18 cellular contexts compared by ENCODE assay signal in genomic region chr16:50474138-50474537, GRCh38.
DNase-seq lines count a peak whose midpoint lies in the region; ATAC-seq, FAIRE-seq and TF ChIP-seq lines count a peak whose summit lies in the region.
"Had no signal": no experiment of that assay in that cellular context is flagged by ENCODE, and none has a peak within 500 bp of the region (broad histone marks: within the 10 kb centered on the region; RNA-seq: fewer than 3 reads in every experiment).

No MANE protein-coding gene starts in this region.

- RAD21 ChIA-PET in GM12878 (lab: Charles Lee; ENCODE audit: unreplicated experiment) = no interaction called here

- CTCF ChIA-PET in GM12878 (lab: Yijun Ruan, JAX) = no interaction called here

- H3K79me2 ChIP-seq in Karpas-422 (ENCODE audit: low read length) (no peaks in the 10 kb centered on the region), GM12878 (ENCODE audit: control insufficient read depth, insufficient read depth, low read length) (no peaks in the 10 kb centered on the region)

- H2AFZ ChIP-seq in Karpas-422 (ENCODE audit: low read length) (no peak overlapping the region), GM12878 (ENCODE audit: control insufficient read depth, low read depth, low read length) (peak overlapping the region; percentile 58; the same call in 1 of the 2 replicates)

- 19% methylated on average over 2 of the region's 2 CpGs for WGBS in GM12878 (ENCODE audit: insufficient coverage, insufficient replicate concordance, low lambda C conversion rate, missing lambda C conversion rate)

- H3K9me2 ChIP-seq in Karpas-422 (replicated peaks; ENCODE audit: insufficient read depth, low read length) = no peaks in the 10 kb centered on the region

- H3K9me3 Mint-ChIP-seq in activated naive CD4-positive, alpha-beta T cell treated with anti-CD3 and anti-CD28 coated beads, Interleukin-2, amount 50 U/mL, for 24 hours = no peaks in the 10 kb centered on the region
- no peaks in the 10 kb centered on the region for H3K9me3 Mint-ChIP-seq in stimulated activated naive CD8-positive, alpha-beta T cell treated with anti-CD3 and anti-CD28 coated beads, Interleukin-15, amount 100 ng/mL, for 72 hours
- H3K9me3 Mint-ChIP-seq: activated B cell treated with CpG ODN at 0.5 μM for 24 hours; HFFc6; stimulated activated memory B cell treated with anti-CD40 and anti-IgM and Interleukin-4, amounts not matched to agents 10 μg/mL and 1 μg/mL and 100 μg/mL, for 72 hours had no signal

- H3K9me3 ChIP-seq in Karpas-422 (ENCODE audit: low read length) (no peaks in the 10 kb centered on the region), GM12878 (replicated peaks; ENCODE audit: control insufficient read depth, insufficient read depth, low read length) (no peaks in the 10 kb centered on the region)
- H3K9me3 ChIP-seq: esophagus muscularis mucosa, neutrophil, right lobe of liver had no signal

- intact Hi-C loops in GM12878 (cut with micrococcal nuclease; ENCODE audit: unreplicated experiment) = no loop called here

- H3K4me3 ChIP-seq in Karpas-422 (ENCODE audit: low read length) (no peak overlapping the region), GM12878 (no peak overlapping the region)
- H3K4me3 ChIP-seq: esophagus muscularis mucosa, heart left ventricle, K562, right lobe of liver had no signal

- H3K4me3 Mint-ChIP-seq in activated naive CD4-positive, alpha-beta T cell treated with anti-CD3 and anti-CD28 coated beads, Interleukin-2, amount 50 U/mL, for 24 hours = no peak overlapping the region
- no peak overlapping the region for H3K4me3 Mint-ChIP-seq in stimulated activated naive CD8-positive, alpha-beta T cell treated with anti-CD3 and anti-CD28 coated beads, Interleukin-15, amount 100 ng/mL, for 72 hours
- H3K4me3 Mint-ChIP-seq: activated B cell treated with CpG ODN at 0.5 μM for 24 hours; HFFc6; stimulated activated memory B cell treated with anti-CD40 and anti-IgM and Interleukin-4, amounts not matched to agents 10 μg/mL and 1 μg/mL and 100 μg/mL, for 72 hours had no signal

- H3K4me2 ChIP-seq in Karpas-422 (ENCODE audit: low read depth, low read length, poor library complexity, severe bottlenecking) (no peak overlapping the region), GM12878 (ENCODE audit: control insufficient read depth, insufficient read depth) (no peak overlapping the region)

- H3K36me3 ChIP-seq in Karpas-422 (ENCODE audit: insufficient read depth, low read length) (no peaks in the 10 kb centered on the region), GM12878 (ENCODE audit: control insufficient read depth in 2 of 2, insufficient read depth in 2 of 2, low read length in 1 of 2) (no peaks in the 10 kb centered on the region)
- H3K36me3 ChIP-seq: esophagus muscularis mucosa, heart left ventricle, neutrophil, right lobe of liver had no signal

- in situ Hi-C loops in GM12878 (cut with MboI) = no loop called here

- BruUV-seq in GM12878 (replicated peaks; lab: Mats Ljungman, UMichigan) = no TSS peak

- H3K27me3 ChIP-seq in Karpas-422 (ENCODE audit: low read length) (no peaks in the 10 kb centered on the region), GM12878 (replicated peaks in 1 of 2; ENCODE audit: control insufficient read depth in 2 of 2, insufficient read depth in 2 of 2, low read length in 1 of 2) (no peaks in the 10 kb centered on the region; a peak in 1 of 4 replicates)
- H3K27me3 ChIP-seq: esophagus muscularis mucosa, right lobe of liver had no signal

- peak overlapping the region; percentile 42 for H3K27ac Mint-ChIP-seq in activated naive CD4-positive, alpha-beta T cell treated with anti-CD3 and anti-CD28 coated beads, Interleukin-2, amount 50 U/mL, for 24 hours
- peak overlapping the region in 1 of 2 donors; percentile 23 for H3K27ac Mint-ChIP-seq in stimulated activated naive CD8-positive, alpha-beta T cell treated with anti-CD3 and anti-CD28 coated beads, Interleukin-15, amount 100 ng/mL, for 72 hours
- H3K27ac Mint-ChIP-seq: activated B cell treated with CpG ODN at 0.5 μM for 24 hours; HFFc6; stimulated activated memory B cell treated with anti-CD40 and anti-IgM and Interleukin-4, amounts not matched to agents 10 μg/mL and 1 μg/mL and 100 μg/mL, for 72 hours had no signal

- TF ChIP-seq EP300 in GM12878 (IDR thresholded peaks at IDR 0.05; ENCODE audit: borderline replicate concordance in 1 of 2, control insufficient read depth in 1 of 2, low read depth in 2 of 2, low read length in 2 of 2) = no peak

- no peak for TF ChIP-seq RAD21 in GM12878 (IDR thresholded peaks at IDR 0.05; ENCODE audit: insufficient read depth, low read depth, low read length)

- DNase-seq in activated naive CD4-positive, alpha-beta T cell (lab: John Stamatoyannopoulos, UW) = no peak
- DNase-seq in Karpas-422 = peak; percentile 22
- no peak for DNase-seq in GM12878 (ENCODE audit: low read depth, low spot score)
- DNase-seq in stimulated activated naive CD8-positive, alpha-beta T cell treated with anti-CD3 and anti-CD28 coated beads, Interleukin-15, amount 100 ng/mL, for 72 hours = no peak
- DNase-seq in putamen (ENCODE audit: low spot score) = no peak
- DNase-seq: activated B cell treated with CpG ODN at 0.5 μM for 24 hours, AML-193, dermis blood vessel endothelial cell, heart left ventricle, HFFc6, midbrain, right lobe of liver had no signal

- TF ChIP-seq POLR2A in GM12878 (IDR thresholded peaks at IDR 0.05; ENCODE audit: low read depth, low read length) = no peak

- POLR2A ChIA-PET in GM12878 (lab: Charles Lee) = no interaction called here

- SMC1A ChIA-PET in GM12878 (lab: Charles Lee; ENCODE audit: uncharacterized antibody, unreplicated experiment) = no interaction called here

- no peak for TF ChIP-seq CTCF in GM12878 (IDR thresholded peaks at IDR 0.05 in 2 of 3, conservative IDR thresholded peaks at IDR 0.05 in 1 of 3; ENCODE audit: control insufficient read depth in 2 of 3, extremely low read depth in 1 of 3, insufficient read depth in 1 of 3, low read depth in 3 of 3, low read length in 3 of 3)

- H4K20me1 ChIP-seq in Karpas-422 (ENCODE audit: insufficient read depth, low read depth, low read length) = no peaks in the 10 kb centered on the region
- H4K20me1 ChIP-seq in GM12878 (ENCODE audit: control insufficient read depth, insufficient read depth) = no peaks in the 10 kb centered on the region

- ATAC-seq in GM12878 (no peak), GM18873 (IDR thresholded peaks at IDR 0.05; ENCODE audit: low FRiP score, unreplicated experiment) (no peak)
- peak; percentile 44 for ATAC-seq in stimulated activated naive CD8-positive, alpha-beta T cell treated with anti-CD3 and anti-CD28 coated beads, Interleukin-15, amount 100 ng/mL, for 72 hours
- ATAC-seq: heart left ventricle had no signal

- H3K27me3 Mint-ChIP-seq in activated naive CD4-positive, alpha-beta T cell treated with anti-CD3 and anti-CD28 coated beads, Interleukin-2, amount 50 U/mL, for 24 hours = no peaks in the 10 kb centered on the region
- H3K27me3 Mint-ChIP-seq in stimulated activated naive CD8-positive, alpha-beta T cell treated with anti-CD3 and anti-CD28 coated beads, Interleukin-15, amount 100 ng/mL, for 72 hours = peaks cover 22% of the 10 kb centered on the region

- H3K4me1 ChIP-seq in Karpas-422 (ENCODE audit: low read length) (no peaks in the 10 kb centered on the region), GM12878 (ENCODE audit: control insufficient read depth, insufficient read depth, low read length) (peaks cover 15% of the 10 kb centered on the region)
- H3K4me1 ChIP-seq: esophagus muscularis mucosa, right lobe of liver had no signal

- H3K36me3 Mint-ChIP-seq in activated naive CD4-positive, alpha-beta T cell treated with anti-CD3 and anti-CD28 coated beads, Interleukin-2, amount 50 U/mL, for 24 hours = no peaks in the 10 kb centered on the region
- H3K36me3 Mint-ChIP-seq: stimulated activated memory B cell treated with anti-CD40 and anti-IgM and Interleukin-4, amounts not matched to agents 10 μg/mL and 1 μg/mL and 100 μg/mL, for 72 hours had no signal

- H3K27ac ChIP-seq in Karpas-422 (ENCODE audit: low read length) (no peak overlapping the region), GM12878 (ENCODE audit: control insufficient read depth, insufficient read depth) (no peak overlapping the region)
- H3K27ac ChIP-seq: esophagus muscularis mucosa, heart left ventricle, neutrophil, right lobe of liver had no signal

- peaks cover 21% of the 10 kb centered on the region for H3K4me1 Mint-ChIP-seq in activated naive CD4-positive, alpha-beta T cell treated with anti-CD3 and anti-CD28 coated beads, Interleukin-2, amount 50 U/mL, for 24 hours
- peaks cover 27% of the 10 kb centered on the region for H3K4me1 Mint-ChIP-seq in stimulated activated naive CD8-positive, alpha-beta T cell treated with anti-CD3 and anti-CD28 coated beads, Interleukin-15, amount 100 ng/mL, for 72 hours
- H3K4me1 Mint-ChIP-seq: activated B cell treated with CpG ODN at 0.5 μM for 24 hours; stimulated activated memory B cell treated with anti-CD40 and anti-IgM and Interleukin-4, amounts not matched to agents 10 μg/mL and 1 μg/mL and 100 μg/mL, for 72 hours had no signal

- no peak overlapping the region for H3K9ac ChIP-seq in Karpas-422 (ENCODE audit: low read length)
- H3K9ac ChIP-seq in GM12878 (ENCODE audit: control insufficient read depth, insufficient read depth, low read length) = no peak overlapping the region

- FAIRE-seq in GM12878 (lab: Jason Lieb, UNC) = no peak
- FAIRE-seq: K562 had no signal

TF ChIP-seq in GM12878, 131 proteins besides CTCF, POLR2A, EP300 and RAD21 (continues in another document):
- TF ChIP-seq, protein P1, sequence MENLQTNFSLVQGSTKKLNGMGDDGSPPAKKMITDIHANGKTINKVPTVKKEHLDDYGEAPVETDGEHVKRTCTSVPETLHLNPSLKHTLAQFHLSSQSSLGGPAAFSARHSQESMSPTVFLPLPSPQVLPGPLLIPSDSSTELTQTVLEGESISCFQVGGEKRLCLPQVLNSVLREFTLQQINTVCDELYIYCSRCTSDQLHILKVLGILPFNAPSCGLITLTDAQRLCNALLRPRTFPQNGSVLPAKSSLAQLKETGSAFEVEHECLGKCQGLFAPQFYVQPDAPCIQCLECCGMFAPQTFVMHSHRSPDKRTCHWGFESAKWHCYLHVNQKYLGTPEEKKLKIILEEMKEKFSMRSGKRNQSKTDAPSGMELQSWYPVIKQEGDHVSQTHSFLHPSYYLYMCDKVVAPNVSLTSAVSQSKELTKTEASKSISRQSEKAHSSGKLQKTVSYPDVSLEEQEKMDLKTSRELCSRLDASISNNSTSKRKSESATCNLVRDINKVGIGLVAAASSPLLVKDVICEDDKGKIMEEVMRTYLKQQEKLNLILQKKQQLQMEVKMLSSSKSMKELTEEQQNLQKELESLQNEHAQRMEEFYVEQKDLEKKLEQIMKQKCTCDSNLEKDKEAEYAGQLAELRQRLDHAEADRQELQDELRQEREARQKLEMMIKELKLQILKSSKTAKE (IDR thresholded peaks at IDR 0.05; ENCODE audit: low read depth, poor library complexity, severe bottlenecking) = no peak
- TF ChIP-seq NR2C2 (IDR thresholded peaks at IDR 0.05; ENCODE audit: borderline replicate concordance, control insufficient read depth, insufficient read length, low read depth) (no peak), MAX (IDR thresholded peaks at IDR 0.05; ENCODE audit: low read depth, low read length) (no peak), NR2C1 (IDR thresholded peaks at IDR 0.05) (no peak)
